In genomic region chr7:158557441-158557755, GRCh38 we compare ENCODE assay signal across 4 cellular contexts. TPM values are rescaled to one million over a fixed set of nuclear protein-coding genes. Genes with fewer than 3 reads are reported as not detected.
"Had no signal": no experiment of that assay in that cellular context is flagged by ENCODE, and none has a peak within 500 bp of the region (broad histone marks: within the 10 kb centered on the region; RNA-seq: fewer than 3 reads in every experiment).

No MANE protein-coding gene starts in this region.

- DNase-seq: GM23248, GOT3, H9, HCEC 1CT had no signal

- H3K27ac ChIP-seq: GM23248 had no signal

- H3K4me3 ChIP-seq: GM23248 had no signal

- H2AFZ ChIP-seq: GM23248 had no signal

RNA-seq across cellular contexts. Expression of gene PTPRN2, which starts 30.2 kb away (rescaled TPM):
- total RNA-seq: GM23248 had no signal
